ENCODE assay signal across 16 cellular contexts in genomic region chr1:4411862-4412261, GRCh38.
DNase-seq lines count a peak whose midpoint lies in the region; ATAC-seq, FAIRE-seq and TF ChIP-seq lines count a peak whose summit lies in the region.
"Had no signal": no experiment of that assay in that cellular context is flagged by ENCODE, and none has a peak within 500 bp of the region (broad histone marks: within the 10 kb centered on the region; RNA-seq: fewer than 3 reads in every experiment).

No MANE protein-coding gene starts in this region.

- H3F3A ChIP-seq in MM.1S (ENCODE audit: insufficient read depth, low read length): no peaks in the 10 kb centered on the region

- TF ChIP-seq RAD21 in K562 (CRISPR knock-in tag; conservative IDR thresholded peaks at IDR 0.05 in 1 of 2, IDR thresholded peaks at IDR 0.05 in 1 of 2): no peak

- in situ Hi-C loops in K562 (cut with MboI): no loop called here
- in situ Hi-C loops in transverse colon (cut with MboI; ENCODE audit: low pct_ligation_motif_present in 1 of 4, low pct_unique_long_range_greater_than_20kb in 1 of 4, low sequenced_read_pairs in 3 of 4): no loop called here

- intact Hi-C loops in K562 (cut with micrococcal nuclease): no loop called here
- intact Hi-C loops in transverse colon (cut with DNase I; ENCODE audit: low total_unique reads): no loop called here

- H3K4me3 ChIP-seq in MM.1S (ENCODE audit: low read length) (no peak overlapping the region), K562 (no peak overlapping the region), transverse colon (no peak overlapping the region)
- H3K4me3 ChIP-seq: BLaER1, GM12878, GM23338 had no signal

- H3K36me3 ChIP-seq in MM.1S (replicated peaks; ENCODE audit: insufficient read depth, low read length) (no peaks in the 10 kb centered on the region), K562 (ENCODE audit: control insufficient read depth, insufficient read depth, low read length) (no peaks in the 10 kb centered on the region), transverse colon (no peaks in the 10 kb centered on the region)
- H3K36me3 ChIP-seq: BLaER1 had no signal

- H3K79me2 ChIP-seq in MM.1S (ENCODE audit: low read length) (no peaks in the 10 kb centered on the region), K562 (ENCODE audit: control insufficient read depth, insufficient read depth, low read length) (no peaks in the 10 kb centered on the region)

- DNase-seq in A172 (ENCODE audit: low spot score): peak; percentile 13
- DNase-seq in MM.1S: peak; percentile 35
- peak in 1 of 4 experiments; percentile 20 for DNase-seq in K562 (ENCODE audit: extremely low read depth in 1 of 4, low spot score in 3 of 4)
- no peak for DNase-seq in EL
- no peak for DNase-seq in transverse colon
- no peak for DNase-seq in CD1c-positive myeloid dendritic cell (ENCODE audit: extremely low spot score)
- DNase-seq: AML-193; CD4-positive, alpha-beta T cell; H7; IMR-90; KG1 had no signal

- H3K9ac ChIP-seq in MM.1S (ENCODE audit: low read length) (no peak overlapping the region), K562 (ENCODE audit: insufficient read depth in 1 of 2, low read depth in 2 of 2, low read length in 2 of 2) (no peak overlapping the region)
- H3K9ac ChIP-seq: BLaER1 had no signal

- TF ChIP-seq EP300 in K562 (IDR thresholded peaks at IDR 0.05; ENCODE audit: low read length) (no peak), transverse colon (IDR thresholded peaks at IDR 0.05; ENCODE audit: low read depth) (no peak)

- H3K9me2 ChIP-seq in MM.1S (replicated peaks; ENCODE audit: insufficient read depth, low read length): no peaks in the 10 kb centered on the region

- TF ChIP-seq POLR2A in K562 (conservative IDR thresholded peaks at IDR 0.05): no peak
- no peak for TF ChIP-seq POLR2A in transverse colon (IDR thresholded peaks at IDR 0.05)

- no peak for TF ChIP-seq CTCF in C4-2B (conservative IDR thresholded peaks at IDR 0.05)
- TF ChIP-seq CTCF in MM.1S (IDR thresholded peaks at IDR 0.05; ENCODE audit: low read length): no peak
- TF ChIP-seq CTCF in K562 (IDR thresholded peaks at IDR 0.05 in 2 of 3, conservative IDR thresholded peaks at IDR 0.05 in 1 of 3; ENCODE audit: insufficient read depth in 2 of 3, low read depth in 1 of 3, low read length in 3 of 3): no peak
- no peak for TF ChIP-seq CTCF in transverse colon (IDR thresholded peaks at IDR 0.05)

- ATAC-seq in K562: no peak
- no peak for ATAC-seq in GM21529 (IDR thresholded peaks at IDR 0.05; ENCODE audit: unreplicated experiment)
- ATAC-seq: GM12878, GM23338 had no signal

- POLR2A ChIA-PET in K562 (lab: Yijun Ruan, JAX): no interaction called here

- H3K9me3 ChIP-seq in MM.1S (replicated peaks; ENCODE audit: insufficient read depth, low read length): no peaks in the 10 kb centered on the region
- no peaks in the 10 kb centered on the region for H3K9me3 ChIP-seq in K562 (replicated peaks; ENCODE audit: control insufficient read depth, insufficient read depth, low read depth, low read length)
- H3K9me3 ChIP-seq in transverse colon: peaks cover 0 to 4% of the 10 kb centered on the region in 2 donors

- BruUV-seq in K562 (replicated peaks; lab: Mats Ljungman, UMichigan): no TSS peak

- H3K4me1 ChIP-seq in MM.1S (ENCODE audit: low read length) (no peaks in the 10 kb centered on the region), K562 (replicated peaks in 1 of 2; ENCODE audit: control insufficient read depth in 2 of 2, insufficient read depth in 2 of 2, low read length in 2 of 2) (no peaks in the 10 kb centered on the region), transverse colon (no peaks in the 10 kb centered on the region)

- H3K4me2 ChIP-seq in MM.1S (ENCODE audit: low read depth, low read length) (peak overlapping the region; percentile 22; the same call in 1 of the 2 replicates), K562 (ENCODE audit: insufficient read depth, low read length) (no peak overlapping the region)
- H3K4me2 ChIP-seq: BLaER1, GM23338 had no signal

- H4K20me1 ChIP-seq in MM.1S (ENCODE audit: insufficient read depth, low read length) (no peaks in the 10 kb centered on the region), K562 (replicated peaks; ENCODE audit: control insufficient read depth, insufficient read depth, low read length) (no peaks in the 10 kb centered on the region)
- H4K20me1 ChIP-seq: BLaER1 had no signal

- H2AFZ ChIP-seq in MM.1S (ENCODE audit: low read length) (peak overlapping the region; percentile 40), K562 (ENCODE audit: low read depth, low read length) (no peak overlapping the region)
- H2AFZ ChIP-seq: GM23338 had no signal

- H3K27me3 ChIP-seq in MM.1S (replicated peaks; ENCODE audit: insufficient read depth, low read length) (peaks cover 93% of the 10 kb centered on the region), K562 (ENCODE audit: control insufficient read depth in 2 of 2, insufficient read depth in 2 of 2, low read length in 2 of 2) (peaks cover 0 to 9% of the 10 kb centered on the region in 2 experiments; a peak in 1 of 5 replicates), transverse colon (no peaks in the 10 kb centered on the region)
- H3K27me3 ChIP-seq: BLaER1 had no signal

- CTCF ChIA-PET in K562 (lab: Yijun Ruan, JAX; ENCODE audit: low intra/inter-chr PET ratio): no interaction called here

- FAIRE-seq in K562 (lab: Jason Lieb, UNC): peak; percentile 40
- FAIRE-seq: GM12878 had no signal

- no peaks in the 10 kb centered on the region for H3K9me1 ChIP-seq in K562 (ENCODE audit: control insufficient read depth, insufficient read depth, low read length)

- H3K27ac ChIP-seq in C4-2B (peak overlapping the region; percentile 39), MM.1S (ENCODE audit: low read length) (no peak overlapping the region), K562 (ENCODE audit: extremely low read depth, low read depth, low read length) (no peak overlapping the region), transverse colon (no peak overlapping the region)
- H3K27ac ChIP-seq: BLaER1 had no signal

- WGBS in K562 (ENCODE audit: insufficient coverage, low coverage, missing lambda C conversion rate): 24% methylated on average over 15 of the region's 15 CpGs
- WGBS in transverse colon (ENCODE audit: low coverage in 1 of 2), 2 donors: 88 to 93% methylated on average over 9 to 15 of the region's 15 CpGs

TF ChIP-seq in K562, 482 proteins besides CTCF, POLR2A, EP300 and RAD21:
- peak; percentile 89 to 91 for TF ChIP-seq NRF1 (conservative IDR thresholded peaks at IDR 0.05 in 1 of 2, IDR thresholded peaks at IDR 0.05 in 1 of 2)
- TF ChIP-seq MEIS2 (IDR thresholded peaks at IDR 0.05; ENCODE audit: partially characterized antibody): peak; percentile 34
- no peak for TF ChIP-seq PRDM10 (IDR thresholded peaks at IDR 0.05; ENCODE audit: partially characterized antibody)
- TF ChIP-seq CTCFL (IDR thresholded peaks at IDR 0.05; ENCODE audit: borderline replicate concordance, insufficient read depth, low read depth, low read length, poor library complexity, severe bottlenecking): no peak

Comparison
In these comparisons a context has a peak if more than half of its experiments do, and no peak if none do; other contexts are left out.
1. DNase-seq: peak in A172 (single experiment) and MM.1S (single experiment); none in EL (single experiment), transverse colon (single experiment) and CD1c-positive myeloid dendritic cell (single experiment).